ENCODE assay signal across 8 cellular contexts in genomic region chr5:172834570-172835245, GRCh38. TPM values are rescaled to one million over a fixed set of nuclear protein-coding genes. Genes with fewer than 3 reads are reported as not detected.
DNase-seq lines count a peak whose midpoint lies in the region; ATAC-seq and TF ChIP-seq lines count a peak whose summit lies in the region.

No MANE protein-coding gene starts in this region.

- no peaks in the 10 kb centered on the region for H3K27me3 Mint-ChIP-seq in activated naive CD4-positive, alpha-beta T cell treated with anti-CD3 and anti-CD28 coated beads, Interleukin-2, amount 10 ng/mL, durations not matched to agents 7 days and 5 days
- H3K27me3 Mint-ChIP-seq in T-cell: no peaks in the 10 kb centered on the region
- no peaks in the 10 kb centered on the region for H3K27me3 Mint-ChIP-seq in naive thymus-derived CD8-positive, alpha-beta T cell

- TF ChIP-seq POLR2A in esophagus squamous epithelium (IDR thresholded peaks at IDR 0.05): no peak

- ATAC-seq in T-cell (replicated peaks in 1 of 4): no peak
- no peak for ATAC-seq in naive thymus-derived CD8-positive, alpha-beta T cell
- no peak for ATAC-seq in GM18868 (IDR thresholded peaks at IDR 0.05; ENCODE audit: unreplicated experiment)
- no peak for ATAC-seq in HG02798 (IDR thresholded peaks at IDR 0.05; ENCODE audit: poor library complexity, unreplicated experiment)

- no peaks in the 10 kb centered on the region for H3K9me3 ChIP-seq in esophagus squamous epithelium

- 6% methylated on average over 5 of the region's 19 CpGs; no CpG with 5 or more reads in 1 of the 2 donors for WGBS in esophagus squamous epithelium, 2 donors

- peak overlapping the region; percentile 71 to 95 (median 92) for H3K4me3 ChIP-seq in esophagus squamous epithelium

- no peaks in the 10 kb centered on the region for H3K27me3 ChIP-seq in esophagus squamous epithelium

- TF ChIP-seq CTCF in esophagus squamous epithelium (IDR thresholded peaks at IDR 0.05): no peak

- no peaks in the 10 kb centered on the region for H3K36me3 ChIP-seq in esophagus squamous epithelium

- CTCF ChIA-PET in activated naive CD4-positive, alpha-beta T cell treated with anti-CD3 and anti-CD28 coated beads, Interleukin-2, amount 10 ng/mL, durations not matched to agents 7 days and 5 days (lab: Charles Lee): interaction anchor here (0.6 to 2.0 kb wide), 2 partner anchors 63 to 234 kb away, joined by 4 to 5 read pairs; no protein-coding TSS in a partner anchor
- CTCF ChIA-PET in T-cell (lab: Charles Lee): no interaction called here

- POLR2A ChIA-PET in T-cell (lab: Charles Lee): interaction anchor here (0.7 to 1.4 kb wide), 3 partner anchors 26 to 68 kb away, joined by 3 to 5 read pairs (median 4); no protein-coding TSS in a partner anchor
- POLR2A ChIA-PET in naive thymus-derived CD8-positive, alpha-beta T cell (lab: Charles Lee): interaction anchor here (1.0 to 8.2 kb wide), 8 partner anchors 10 to 223 kb away, joined by 3 to 110 read pairs (median 5); partner anchors contain the start of gene DUSP1

- peaks cover 40% of the 10 kb centered on the region for H3K4me1 Mint-ChIP-seq in activated naive CD4-positive, alpha-beta T cell treated with anti-CD3 and anti-CD28 coated beads, Interleukin-2, amount 10 ng/mL, durations not matched to agents 7 days and 5 days
- peaks cover 40 to 51% (median 41%) of the 10 kb centered on the region in 3 donors for H3K4me1 Mint-ChIP-seq in T-cell
- H3K4me1 Mint-ChIP-seq in naive thymus-derived CD8-positive, alpha-beta T cell: peaks cover 18 to 54% (median 45%) of the 10 kb centered on the region in 4 donors

- peaks cover 12% of the 10 kb centered on the region for H3K36me3 Mint-ChIP-seq in activated naive CD4-positive, alpha-beta T cell treated with anti-CD3 and anti-CD28 coated beads, Interleukin-2, amount 10 ng/mL, durations not matched to agents 7 days and 5 days
- no peaks in the 10 kb centered on the region for H3K36me3 Mint-ChIP-seq in T-cell
- peaks cover 0 to 5% (median 0%) of the 10 kb centered on the region in 3 donors for H3K36me3 Mint-ChIP-seq in naive thymus-derived CD8-positive, alpha-beta T cell

- H3K4me1 ChIP-seq in esophagus squamous epithelium: peaks cover 22 to 50% (median 29%) of the 10 kb centered on the region in 3 donors

- H3K27ac ChIP-seq in esophagus squamous epithelium: peak overlapping the region; percentile 85 to 92 (median 90)

- no peaks in the 10 kb centered on the region for H3K9me3 Mint-ChIP-seq in activated naive CD4-positive, alpha-beta T cell treated with anti-CD3 and anti-CD28 coated beads, Interleukin-2, amount 10 ng/mL, durations not matched to agents 7 days and 5 days
- no peaks in the 10 kb centered on the region for H3K9me3 Mint-ChIP-seq in T-cell
- H3K9me3 Mint-ChIP-seq in naive thymus-derived CD8-positive, alpha-beta T cell: no peaks in the 10 kb centered on the region

- peak overlapping the region; percentile 79 for H3K27ac Mint-ChIP-seq in activated naive CD4-positive, alpha-beta T cell treated with anti-CD3 and anti-CD28 coated beads, Interleukin-2, amount 10 ng/mL, durations not matched to agents 7 days and 5 days
- peak overlapping the region; percentile 76 to 90 for H3K27ac Mint-ChIP-seq in T-cell
- peak overlapping the region; percentile 90 to 98 (median 96) for H3K27ac Mint-ChIP-seq in naive thymus-derived CD8-positive, alpha-beta T cell

- DNase-seq in activated naive CD4-positive, alpha-beta T cell treated with anti-CD3 and anti-CD28 coated beads, Interleukin-2, amount 10 ng/mL, durations not matched to agents 7 days and 5 days: peak; percentile 34
- no peak for DNase-seq in activated naive CD4-positive, alpha-beta T cell treated with anti-CD3 and anti-CD28 coated beads, Interleukin-2, amount 50 U/mL, for 16 hours
- DNase-seq in T-cell (no peak), esophagus squamous epithelium (lab: John Stamatoyannopoulos, UW) (no peak), GOT3 (lab: John Stamatoyannopoulos, UW) (no peak)
- peak in 3 of 10 donors; percentile 10 to 19 (median 11) for DNase-seq in naive thymus-derived CD8-positive, alpha-beta T cell

- intact Hi-C loops in esophagus squamous epithelium (cut with DNase I): no loop called here

- H3K4me3 Mint-ChIP-seq in activated naive CD4-positive, alpha-beta T cell treated with anti-CD3 and anti-CD28 coated beads, Interleukin-2, amount 10 ng/mL, durations not matched to agents 7 days and 5 days: peak overlapping the region; percentile 84
- peak overlapping the region; percentile 80 to 85 (median 81) for H3K4me3 Mint-ChIP-seq in T-cell
- H3K4me3 Mint-ChIP-seq in naive thymus-derived CD8-positive, alpha-beta T cell: peak overlapping the region; percentile 77 to 94 (median 84)

RNA-seq across cellular contexts. Expression of gene ERGIC1, which starts 0.7 kb away (rescaled TPM):
- total RNA-seq in T-cell: 10 to 100 TPM; 45.5 to 67.7 (median 46.8) TPM
- 10 to 100 TPM; 50.9 to 83.0 (median 65.5) TPM for total RNA-seq in esophagus squamous epithelium
- total RNA-seq in naive thymus-derived CD8-positive, alpha-beta T cell: 10 to 100 TPM; 68.0 to 74.4 TPM
- polyA plus RNA-seq in naive thymus-derived CD8-positive, alpha-beta T cell: 10 to 100 TPM; 18.4 to 23.8 (median 21.5) TPM
